In genomic region chr2:234488913-234489451, GRCh38 we compare ENCODE assay signal across 1 cellular context.
TF ChIP-seq lines count a peak whose summit lies in the region.

No MANE protein-coding gene starts in this region.

TF ChIP-seq in GM12878, 131 proteins besides CTCF, POLR2A, EP300 and RAD21 (continued from another document):
- TF ChIP-seq ZBTB11 (CRISPR knock-in tag; IDR thresholded peaks at IDR 0.05) = no peak
- TF ChIP-seq ZZZ3 (IDR thresholded peaks at IDR 0.05; ENCODE audit: control insufficient read depth, insufficient read length, low read depth) = no peak
- TF ChIP-seq RBBP5 (conservative IDR thresholded peaks at IDR 0.05) = no peak
- no peak for TF ChIP-seq HDAC2 (IDR thresholded peaks at IDR 0.05)
